Comparison of ENCODE assay signal across 24 cellular contexts in the genomic region with DNA sequence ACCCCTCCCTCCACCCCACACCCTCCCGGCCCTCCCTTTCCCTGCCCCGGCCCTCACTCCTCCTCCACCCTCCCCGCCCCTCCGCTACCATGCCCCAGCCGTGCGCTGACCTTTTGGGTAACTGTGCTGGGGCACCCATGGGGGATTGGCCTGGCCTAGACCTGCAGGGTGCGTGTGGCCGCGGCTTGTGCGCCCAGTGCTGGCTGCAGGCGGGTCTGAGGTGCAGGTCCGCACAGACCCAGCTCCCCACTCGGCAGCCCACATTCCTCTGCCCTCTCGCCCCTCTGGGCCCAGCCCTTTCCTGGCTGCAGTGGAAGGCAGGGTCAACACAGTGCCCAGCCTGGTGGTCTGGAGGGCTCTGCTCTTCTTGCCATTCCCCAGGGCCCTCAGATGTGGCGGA. TPM values are rescaled to one million over a fixed set of nuclear protein-coding genes. Genes with fewer than 3 reads are reported as not detected.
DNase-seq lines count a peak whose midpoint lies in the region; ATAC-seq lines count a peak whose summit lies in the region.
"Had no signal": no experiment of that assay in that cellular context is flagged by ENCODE, and none has a peak within 500 bp of the region (broad histone marks: within the 10 kb centered on the region; RNA-seq: fewer than 3 reads in every experiment).

No MANE protein-coding gene starts in this region.

- peak; percentile 3 for ATAC-seq in Right ventricle myocardium superior (ENCODE audit: poor library complexity)
- no peak for ATAC-seq in Right ventricle myocardium inferior
- ATAC-seq in aorta (ENCODE audit: low FRiP score): no peak
- no peak for ATAC-seq in HG03439 (IDR thresholded peaks at IDR 0.05; ENCODE audit: unreplicated experiment)
- ATAC-seq: PC-3 had no signal

- H2AFZ ChIP-seq in mesenchymal stem cell (ENCODE audit: low read depth, low read length): no peak overlapping the region

- no peak overlapping the region for H2BK12ac ChIP-seq in mesenchymal stem cell (ENCODE audit: low read length in 2 of 2)

- H3K18ac ChIP-seq in mesenchymal stem cell (ENCODE audit: low read depth in 1 of 2, low read length in 2 of 2): no peak overlapping the region

- H3K79me1 ChIP-seq in mesenchymal stem cell (replicated peaks; ENCODE audit: low read length, poor library complexity, severe bottlenecking): no peaks in the 10 kb centered on the region

- WGBS in mesenchymal stem cell: 93% methylated on average over 15 of the region's 15 CpGs
- 25 to 40% methylated on average over 15 of the region's 15 CpGs for WGBS in aorta, 2 donors

- no peak overlapping the region for H2AK5ac ChIP-seq in mesenchymal stem cell (ENCODE audit: low read length, severe bottlenecking)

- no peak overlapping the region for H2BK120ac ChIP-seq in mesenchymal stem cell (ENCODE audit: low read depth, low read length)

- no peaks in the 10 kb centered on the region for H3K9me3 ChIP-seq in NT2/D1 (ENCODE audit: insufficient read depth, low read length)
- H3K9me3 ChIP-seq in mesenchymal stem cell (ENCODE audit: control insufficient read depth, low read length): no peaks in the 10 kb centered on the region
- H3K9me3 ChIP-seq in aorta (ENCODE audit: control insufficient read depth, low read length): no peaks in the 10 kb centered on the region
- H3K9me3 ChIP-seq: BE2C had no signal

- no peak overlapping the region for H3K27ac ChIP-seq in mesenchymal stem cell (ENCODE audit: low read length, poor library complexity, severe bottlenecking)
- peak overlapping the region; percentile 9 to 12 for H3K27ac ChIP-seq in aorta (ENCODE audit: low read depth in 1 of 2, low read length in 2 of 2)
- H3K27ac ChIP-seq: 22Rv1, KMS-11 had no signal

- H3K4me3 ChIP-seq in NT2/D1 (ENCODE audit: insufficient read length, low read depth) (no peak overlapping the region), mesenchymal stem cell (ENCODE audit: insufficient read depth in 1 of 2, low read depth in 1 of 2, low read length in 2 of 2) (no peak overlapping the region), aorta (ENCODE audit: low read length in 2 of 2) (no peak overlapping the region)

- H4K8ac ChIP-seq in mesenchymal stem cell (ENCODE audit: low read length): peak overlapping the region; percentile 72

- H3K14ac ChIP-seq in mesenchymal stem cell (ENCODE audit: low read length in 2 of 2): no peak overlapping the region

- no peak overlapping the region for H2BK5ac ChIP-seq in mesenchymal stem cell (ENCODE audit: low read depth, low read length, poor library complexity, severe bottlenecking)

- H3K36me3 ChIP-seq in NT2/D1 (ENCODE audit: insufficient read depth, insufficient read length, low read length) (no peaks in the 10 kb centered on the region), mesenchymal stem cell (ENCODE audit: control insufficient read depth in 1 of 2, insufficient read depth in 2 of 2, low read depth in 1 of 2, low read length in 2 of 2) (peaks cover 0 to 7% of the 10 kb centered on the region in 2 experiments), aorta (ENCODE audit: control insufficient read depth in 1 of 2, insufficient read depth in 2 of 2, low read length in 1 of 2) (no peaks in the 10 kb centered on the region)
- H3K36me3 ChIP-seq: BE2C had no signal

- DNase-seq in Right ventricle myocardium superior: no peak
- DNase-seq in Right ventricle myocardium inferior (ENCODE audit: missing footprints): no peak
- no peak for DNase-seq in NT2/D1 (ENCODE audit: low read depth, low spot score)
- DNase-seq in mesenchymal stem cell: no peak
- no peak for DNase-seq in aorta
- DNase-seq in NCI-H2196 treated with DMSO at 0.1 percent for 48 hours (lab: John Stamatoyannopoulos, UW; ENCODE audit: unreplicated experiment): no peak
- DNase-seq: ACHN; BE2C; CD8-positive, alpha-beta memory T cell; H9; HFFc6; MM.1S; NCI-H2029 treated with DMSO at 0.1 percent for 48 hours; NCI-H2171; NCI-H345; NCI-H524; NCI-H774; PC-3; SHP77 had no signal

- intact Hi-C loops in Right ventricle myocardium superior (cut with DNase I): no loop called here
- intact Hi-C loops in Right ventricle myocardium inferior (cut with DNase I): no loop called here
- intact Hi-C loops in aorta (cut with DNase I): no loop called here

- H3K27me3 ChIP-seq in NT2/D1 (ENCODE audit: insufficient read depth, insufficient read length) (peaks cover 2% of the 10 kb centered on the region), mesenchymal stem cell (ENCODE audit: control insufficient read depth in 1 of 2, insufficient read depth in 1 of 2, low read length in 2 of 2) (peaks cover 0 to 21% of the 10 kb centered on the region in 2 experiments), aorta (ENCODE audit: control insufficient read depth in 1 of 2, insufficient read depth in 2 of 2, low read length in 1 of 2) (no peaks in the 10 kb centered on the region)

- no peak overlapping the region for H3K23ac ChIP-seq in mesenchymal stem cell (ENCODE audit: low read length in 2 of 2)

- H4K91ac ChIP-seq in mesenchymal stem cell (ENCODE audit: low read length): peak overlapping the region; percentile 53

- peak overlapping the region; percentile 50 for H3K9ac ChIP-seq in NT2/D1 (ENCODE audit: insufficient read length, low read depth)
- no peak overlapping the region for H3K9ac ChIP-seq in mesenchymal stem cell (ENCODE audit: low read length)
- H3K9ac ChIP-seq: KMS-11 had no signal

- H3K4me1 ChIP-seq in NT2/D1 (ENCODE audit: insufficient read depth, insufficient read length): peaks cover 39% of the 10 kb centered on the region
- H3K4me1 ChIP-seq in mesenchymal stem cell (ENCODE audit: control insufficient read depth, insufficient read depth, low read depth, low read length): peaks cover 41% of the 10 kb centered on the region
- no peaks in the 10 kb centered on the region for H3K4me1 ChIP-seq in aorta (ENCODE audit: control insufficient read depth in 1 of 2, insufficient read depth in 2 of 2, low read length in 2 of 2)
- H3K4me1 ChIP-seq: BE2C had no signal

- H2BK15ac ChIP-seq in mesenchymal stem cell (ENCODE audit: low read depth, poor library complexity, severe bottlenecking): no peak overlapping the region

- no peak overlapping the region for H3K4ac ChIP-seq in mesenchymal stem cell (ENCODE audit: low read depth in 1 of 2, low read length in 2 of 2)

- no peak overlapping the region for H3K4me2 ChIP-seq in mesenchymal stem cell (ENCODE audit: low read length, poor library complexity, severe bottlenecking)
- H3K4me2 ChIP-seq: KMS-11 had no signal

RNA-seq across cellular contexts. Expression of gene FGFRL1, which starts 24.7 kb away (rescaled TPM):
- total RNA-seq in Right ventricle myocardium superior (22.2 TPM), Right ventricle myocardium inferior (21.0 TPM), aorta (10 to 100 TPM; 28.9 to 32.9 TPM)
- 23.4 TPM for polyA plus RNA-seq in mesenchymal stem cell (2013, experiment 1 of 2)
- polyA plus RNA-seq in mesenchymal stem cell (2013, experiment 2 of 2): 23.1 TPM
- 10 to 100 TPM in 1 of 2 donors, 1 to 10 TPM in 1; 6.9 to 19.5 TPM for polyA plus RNA-seq in aorta

RNA-seq across cellular contexts. Expression of gene SLC26A1, which starts 42.9 kb away (rescaled TPM):
- total RNA-seq in Right ventricle myocardium superior (0.19 TPM), Right ventricle myocardium inferior (not detected), aorta (under 1 TPM in 1 of 2 donors, not detected in 1; 0.45 TPM)
- polyA plus RNA-seq in mesenchymal stem cell (2013, experiment 1 of 2): 0.15 TPM
- polyA plus RNA-seq in mesenchymal stem cell (2013, experiment 2 of 2): 0.26 TPM
- under 1 TPM; 0.38 to 0.87 TPM for polyA plus RNA-seq in aorta
- total RNA-seq: CD8-positive, alpha-beta memory T cell; PC-3; RPMI7951; SK-MEL-5 had no signal

RNA-seq across cellular contexts. Expression of gene IDUA, which starts 49.3 kb away (rescaled TPM):
- 8.4 TPM for total RNA-seq in Right ventricle myocardium superior
- 8.6 TPM for total RNA-seq in Right ventricle myocardium inferior
- 14.5 TPM for polyA plus RNA-seq in mesenchymal stem cell (2013, experiment 1 of 2)
- 13.8 TPM for polyA plus RNA-seq in mesenchymal stem cell (2013, experiment 2 of 2)
- 10 to 100 TPM; 27.5 to 44.2 TPM for total RNA-seq in aorta
- 10 to 100 TPM in 1 of 2 donors, 1 to 10 TPM in 1; 5.9 to 42.5 TPM for polyA plus RNA-seq in aorta
